ENCODE assay signal across 10 cellular contexts in the genomic region with DNA sequence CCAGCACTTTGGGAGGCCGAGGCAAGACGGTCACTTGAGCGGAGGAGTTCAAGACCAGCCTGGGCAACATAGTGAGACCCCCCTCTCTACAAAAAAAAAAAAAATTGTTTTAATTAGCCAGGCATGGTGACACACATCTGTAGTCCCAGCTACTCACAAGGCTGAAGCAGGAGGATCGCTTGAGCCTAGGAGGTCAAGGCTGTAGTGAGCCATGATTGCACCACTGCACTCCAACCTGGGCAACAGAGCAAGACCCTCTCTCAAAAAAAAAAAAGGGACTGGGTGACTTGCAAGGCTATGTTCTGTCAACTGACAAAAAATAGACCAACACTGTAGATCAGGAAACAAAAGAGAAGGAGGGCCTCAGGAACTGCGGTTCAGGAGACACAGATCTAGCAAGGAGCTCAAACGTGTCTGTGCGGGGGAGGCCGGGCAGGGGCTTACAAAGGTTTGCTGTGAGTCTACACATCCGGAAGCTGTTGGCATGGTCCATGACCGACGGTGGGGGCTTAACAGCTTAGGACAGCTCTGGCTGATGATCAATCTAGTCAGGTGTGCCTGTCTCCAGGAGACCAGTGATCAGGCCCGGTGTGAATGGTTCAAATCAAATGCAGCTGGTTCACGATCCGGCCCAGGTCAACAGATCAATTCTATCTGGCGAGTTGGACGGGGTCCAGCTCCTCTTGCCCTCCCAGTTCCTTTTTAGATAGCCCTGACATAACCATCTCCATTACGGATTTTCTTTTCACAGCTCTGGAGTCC. TPM values are rescaled to one million over a fixed set of nuclear protein-coding genes. Genes with fewer than 3 reads are reported as not detected.
DNase-seq lines count a peak whose midpoint lies in the region; ATAC-seq and TF ChIP-seq lines count a peak whose summit lies in the region.
"Had no signal": no experiment of that assay in that cellular context is flagged by ENCODE, and none has a peak within 500 bp of the region (broad histone marks: within the 10 kb centered on the region; RNA-seq: fewer than 3 reads in every experiment).

No MANE protein-coding gene starts in this region.

- DNase-seq in activated naive CD4-positive, alpha-beta T cell treated with anti-CD3 and anti-CD28 coated beads, Interleukin-2, amount 50 U/mL, for 72 hours (ENCODE audit: low spot score in 2 of 2) = no peak
- DNase-seq in body of pancreas (peak; percentile 85 to 93 (median 88)), amygdala (lab: John Stamatoyannopoulos, UW) (no peak), CD14-positive monocyte (ENCODE audit: low spot score) (no peak)
- DNase-seq: mesenchymal stem cell, NCI-H226 had no signal

- H3K4me1 ChIP-seq in body of pancreas (peaks cover 13% of the 10 kb centered on the region), thymus (ENCODE audit: control insufficient read depth, insufficient read depth, low read length) (peaks cover 34% of the 10 kb centered on the region)

- peaks cover 16% of the 10 kb centered on the region for H3K4me1 Mint-ChIP-seq in activated naive CD4-positive, alpha-beta T cell treated with anti-CD3 and anti-CD28 coated beads, Interleukin-2, amount 50 U/mL, for 24 hours
- peaks cover 26% of the 10 kb centered on the region for H3K4me1 Mint-ChIP-seq in CD14-positive monocyte

- H3K27ac Mint-ChIP-seq in activated naive CD4-positive, alpha-beta T cell treated with anti-CD3 and anti-CD28 coated beads, Interleukin-2, amount 50 U/mL, for 24 hours = peak overlapping the region; percentile 68
- H3K27ac Mint-ChIP-seq in activated naive CD4-positive, alpha-beta T cell treated with anti-CD3 and anti-CD28 coated beads, Interleukin-2, amount 50 U/mL, for 72 hours = peak overlapping the region in 1 of 2 donors; percentile 20
- peak overlapping the region in 1 of 7 donors; percentile 81 for H3K27ac Mint-ChIP-seq in CD14-positive monocyte

- H3K27me3 ChIP-seq in body of pancreas (no peaks in the 10 kb centered on the region), thymus (ENCODE audit: control insufficient read depth, insufficient read depth) (no peaks in the 10 kb centered on the region)

- H3K9me3 ChIP-seq in body of pancreas (no peaks in the 10 kb centered on the region), thymus (ENCODE audit: control insufficient read depth) (peaks cover 3% of the 10 kb centered on the region)

- WGBS in body of pancreas, 2 donors = 31 to 33% methylated on average over 17 of the region's 17 CpGs
- 46% methylated on average over 17 of the region's 17 CpGs for WGBS in thymus

- no peak for TF ChIP-seq POLR2A in body of pancreas (IDR thresholded peaks at IDR 0.05)

- no peaks in the 10 kb centered on the region for H3K36me3 Mint-ChIP-seq in activated naive CD4-positive, alpha-beta T cell treated with anti-CD3 and anti-CD28 coated beads, Interleukin-2, amount 50 U/mL, for 24 hours
- H3K36me3 Mint-ChIP-seq in activated naive CD4-positive, alpha-beta T cell treated with anti-CD3 and anti-CD28 coated beads, Interleukin-2, amount 50 U/mL, for 72 hours = peaks cover 0 to 6% of the 10 kb centered on the region in 2 donors
- H3K36me3 Mint-ChIP-seq in CD14-positive monocyte = no peaks in the 10 kb centered on the region

- no peak for ATAC-seq in activated naive CD4-positive, alpha-beta T cell treated with anti-CD3 and anti-CD28 coated beads, Interleukin-2, amount 50 U/mL, for 72 hours
- ATAC-seq in HG03175 (IDR thresholded peaks at IDR 0.05; ENCODE audit: unreplicated experiment) (peak; percentile 52), body of pancreas (peak; percentile 83), GM19324 (IDR thresholded peaks at IDR 0.05; ENCODE audit: low FRiP score, unreplicated experiment) (no peak)

- H3K9me3 Mint-ChIP-seq in activated naive CD4-positive, alpha-beta T cell treated with anti-CD3 and anti-CD28 coated beads, Interleukin-2, amount 50 U/mL, for 24 hours = no peaks in the 10 kb centered on the region
- no peaks in the 10 kb centered on the region for H3K9me3 Mint-ChIP-seq in activated naive CD4-positive, alpha-beta T cell treated with anti-CD3 and anti-CD28 coated beads, Interleukin-2, amount 50 U/mL, for 72 hours
- H3K9me3 Mint-ChIP-seq in CD14-positive monocyte = peaks cover 8 to 35% (median 19%) of the 10 kb centered on the region in 7 donors

- no peak overlapping the region for H3K4me3 Mint-ChIP-seq in activated naive CD4-positive, alpha-beta T cell treated with anti-CD3 and anti-CD28 coated beads, Interleukin-2, amount 50 U/mL, for 24 hours
- no peak overlapping the region for H3K4me3 Mint-ChIP-seq in CD14-positive monocyte

- H3K4me3 ChIP-seq in body of pancreas (no peak overlapping the region), thymus (ENCODE audit: low read length) (no peak overlapping the region)

- no peak for TF ChIP-seq CTCF in body of pancreas (IDR thresholded peaks at IDR 0.05)
- TF ChIP-seq CTCF in CD14-positive monocyte (IDR thresholded peaks at IDR 0.05) = no peak

- intact Hi-C loops in body of pancreas (cut with DNase I) = no loop called here
- intact Hi-C loops in CD14-positive monocyte (cut with micrococcal nuclease) = no loop called here

- H3K27ac ChIP-seq in body of pancreas = peak overlapping the region in 1 of 4 donors; percentile 31
- peak overlapping the region; percentile 87 for H3K27ac ChIP-seq in thymus (ENCODE audit: low read depth)

- H3K27me3 Mint-ChIP-seq in activated naive CD4-positive, alpha-beta T cell treated with anti-CD3 and anti-CD28 coated beads, Interleukin-2, amount 50 U/mL, for 24 hours = peaks cover 2% of the 10 kb centered on the region
- H3K27me3 Mint-ChIP-seq in CD14-positive monocyte (ENCODE audit: low read depth in 3 of 3) = peaks cover 31 to 35% (median 33%) of the 10 kb centered on the region in 3 donors

- H3K36me3 ChIP-seq in body of pancreas (replicated peaks in 1 of 2; ENCODE audit: insufficient read depth in 1 of 2, low read depth in 2 of 2) (no peaks in the 10 kb centered on the region), thymus (ENCODE audit: control insufficient read depth, insufficient read depth) (no peaks in the 10 kb centered on the region)

RNA-seq across cellular contexts. Expression of a gene that starts 31.7 kb away (rescaled TPM):
- total RNA-seq in activated naive CD4-positive, alpha-beta T cell treated with anti-CD3 and anti-CD28 coated beads, Interleukin-2, amount 50 U/mL, for 72 hours = 10 to 100 TPM; 48.6 to 82.7 TPM
- total RNA-seq in body of pancreas = 10 to 100 TPM; 46.2 to 90.3 TPM
- 57.9 TPM for polyA plus RNA-seq in thymus
- 1 to 10 TPM; 2.9 to 3.8 TPM for polyA plus RNA-seq in CD14-positive monocyte

RNA-seq across cellular contexts. Expression of a gene that starts 53.2 kb away (rescaled TPM):
- under 1 TPM in 1 of 2 donors, not detected in 1; 0.23 TPM for total RNA-seq in activated naive CD4-positive, alpha-beta T cell treated with anti-CD3 and anti-CD28 coated beads, Interleukin-2, amount 50 U/mL, for 72 hours
- 1 to 10 TPM; 2.6 to 9.6 TPM for total RNA-seq in body of pancreas
- polyA plus RNA-seq in thymus (0.23 TPM), CD14-positive monocyte (not detected)

Comparison
In these comparisons a context has a peak if more than half of its experiments do, and no peak if none do; other contexts are left out.
1. ATAC-seq: peak in HG03175 (single experiment) and body of pancreas (single experiment); none in activated naive CD4-positive, alpha-beta T cell treated with anti-CD3 and anti-CD28 coated beads, Interleukin-2, amount 50 U/mL, for 72 hours (0 of 2) and GM19324 (single experiment).
2. DNase-seq: peak in body of pancreas (4 of 4); none in activated naive CD4-positive, alpha-beta T cell treated with anti-CD3 and anti-CD28 coated beads, Interleukin-2, amount 50 U/mL, for 72 hours (0 of 2), amygdala (0 of 56) and CD14-positive monocyte (single experiment).